8 cellular contexts compared by ENCODE assay signal in genomic region chr6:111663692-111664564, GRCh38. TPM values are rescaled to one million over a fixed set of nuclear protein-coding genes. Genes with fewer than 3 reads are reported as not detected.
DNase-seq lines count a peak whose midpoint lies in the region; TF ChIP-seq lines count a peak whose summit lies in the region.

No MANE protein-coding gene starts in this region.

- H4K20me1 ChIP-seq in PC-9 (ENCODE audit: insufficient read depth): no peaks in the 10 kb centered on the region

- POLR2A ChIA-PET in PC-9 (lab: Charles Lee; ENCODE audit: unreplicated experiment): no interaction called here

- no peak overlapping the region for H3K4me2 ChIP-seq in PC-9

- no peak overlapping the region for H3K4me3 ChIP-seq in transverse colon
- H3K4me3 ChIP-seq in PC-9: no peak overlapping the region

- H3K27ac ChIP-seq in transverse colon: peak overlapping the region; percentile 69 to 87 (median 76)
- no peak overlapping the region for H3K27ac ChIP-seq in PC-9

- H3F3A ChIP-seq in PC-9 (ENCODE audit: insufficient read depth, low read depth): no peaks in the 10 kb centered on the region

- in situ Hi-C loops in transverse colon (cut with MboI; ENCODE audit: low pct_ligation_motif_present in 1 of 4, low pct_unique_long_range_greater_than_20kb in 1 of 4, low sequenced_read_pairs in 3 of 4): no loop called here

- BruUV-seq in PC-9 (replicated peaks; lab: Mats Ljungman, UMichigan): no TSS peak

- TF ChIP-seq POLR2A in transverse colon (IDR thresholded peaks at IDR 0.05): no peak

- H3K9me3 ChIP-seq in transverse colon (no peaks in the 10 kb centered on the region), PC-9 (ENCODE audit: insufficient read depth, low read depth) (no peaks in the 10 kb centered on the region)

- TF ChIP-seq EP300 in transverse colon (IDR thresholded peaks at IDR 0.05; ENCODE audit: low read depth): no peak

- peaks cover 58% of the 10 kb centered on the region for H3K36me3 Mint-ChIP-seq in activated CD4-positive, alpha-beta T cell treated with anti-CD3 and anti-CD28 coated beads, Interleukin-2, amount 10 ng/mL, durations not matched to agents 24 days and 14 days (ENCODE audit: low read depth)
- peaks cover 18% of the 10 kb centered on the region for H3K36me3 Mint-ChIP-seq in mesothelial cell of epicardium

- CTCF ChIA-PET in PC-9 (lab: Charles Lee): no interaction called here

- DNase-seq in activated CD4-positive, alpha-beta T cell treated with anti-CD3 and anti-CD28 coated beads, Interleukin-2, amount 10 ng/mL, durations not matched to agents 24 days and 14 days: no peak
- DNase-seq in activated CD4-positive, alpha-beta T cell treated with anti-CD3 and anti-CD28 coated beads, Interleukin-2, amount 50 U/mL, for 48 hours: no peak
- DNase-seq in dermis microvascular lymphatic vessel endothelial cell (ENCODE audit: low read depth in 2 of 2) (peak; percentile 51 to 85), mesothelial cell of epicardium (ENCODE audit: low spot score in 2 of 2, unreplicated experiment in 2 of 2) (peak; percentile 33 to 57), transverse colon (no peak), PC-9 (no peak), activated gamma-delta T cell (lab: John Stamatoyannopoulos, UW) (no peak), GM19240 (ENCODE audit: insufficient read length, low spot score) (no peak)

- H3K9me2 ChIP-seq in PC-9 (ENCODE audit: insufficient read depth): no peaks in the 10 kb centered on the region

- H3K36me3 ChIP-seq in transverse colon (no peaks in the 10 kb centered on the region), PC-9 (ENCODE audit: low read depth) (no peaks in the 10 kb centered on the region)

- H3K9me3 Mint-ChIP-seq in activated CD4-positive, alpha-beta T cell treated with anti-CD3 and anti-CD28 coated beads, Interleukin-2, amount 10 ng/mL, durations not matched to agents 24 days and 14 days: no peaks in the 10 kb centered on the region
- no peaks in the 10 kb centered on the region for H3K9me3 Mint-ChIP-seq in mesothelial cell of epicardium

- peaks cover 19 to 62% (median 46%) of the 10 kb centered on the region in 4 donors for H3K4me1 ChIP-seq in transverse colon
- H3K4me1 ChIP-seq in PC-9 (replicated peaks; ENCODE audit: insufficient read depth): no peaks in the 10 kb centered on the region

- H3K27me3 ChIP-seq in transverse colon (no peaks in the 10 kb centered on the region), PC-9 (ENCODE audit: insufficient read depth, low read depth) (no peaks in the 10 kb centered on the region)

- TF ChIP-seq CTCF in mesothelial cell of epicardium (IDR thresholded peaks at IDR 0.05; ENCODE audit: unreplicated experiment) (no peak), transverse colon (IDR thresholded peaks at IDR 0.05) (no peak), PC-9 (conservative IDR thresholded peaks at IDR 0.05) (no peak)

- no peaks in the 10 kb centered on the region for H3K27me3 Mint-ChIP-seq in activated CD4-positive, alpha-beta T cell treated with anti-CD3 and anti-CD28 coated beads, Interleukin-2, amount 10 ng/mL, durations not matched to agents 24 days and 14 days
- no peaks in the 10 kb centered on the region for H3K27me3 Mint-ChIP-seq in mesothelial cell of epicardium (ENCODE audit: low read depth)

- H2AFZ ChIP-seq in PC-9: no peak overlapping the region

- 65 to 79% methylated on average over 6 to 15 of the region's 15 CpGs for WGBS in transverse colon (ENCODE audit: low coverage in 1 of 2), 2 donors

- no peak overlapping the region for H3K4me3 Mint-ChIP-seq in activated CD4-positive, alpha-beta T cell treated with anti-CD3 and anti-CD28 coated beads, Interleukin-2, amount 10 ng/mL, durations not matched to agents 24 days and 14 days
- H3K4me3 Mint-ChIP-seq in mesothelial cell of epicardium: peak overlapping the region; percentile 37

- no peaks in the 10 kb centered on the region for H3K79me2 ChIP-seq in PC-9 (ENCODE audit: low read depth)

- peak overlapping the region; percentile 8 for H3K27ac Mint-ChIP-seq in activated CD4-positive, alpha-beta T cell treated with anti-CD3 and anti-CD28 coated beads, Interleukin-2, amount 10 ng/mL, durations not matched to agents 24 days and 14 days
- H3K27ac Mint-ChIP-seq in mesothelial cell of epicardium: peak overlapping the region; percentile 92

- intact Hi-C loops in activated CD4-positive, alpha-beta T cell treated with anti-CD3 and anti-CD28 coated beads, Interleukin-2, amount 10 ng/mL, durations not matched to agents 24 days and 14 days (cut with micrococcal nuclease): no loop called here
- intact Hi-C loops in transverse colon (cut with DNase I; ENCODE audit: low total_unique reads): loop anchor here (2.0 kb wide), 1 partner anchor 27 kb away; no protein-coding TSS in a partner anchor
- intact Hi-C loops in PC-9 (cut with micrococcal nuclease; ENCODE audit: unreplicated experiment): no loop called here

- peaks cover 5% of the 10 kb centered on the region for H3K4me1 Mint-ChIP-seq in activated CD4-positive, alpha-beta T cell treated with anti-CD3 and anti-CD28 coated beads, Interleukin-2, amount 10 ng/mL, durations not matched to agents 24 days and 14 days
- H3K4me1 Mint-ChIP-seq in mesothelial cell of epicardium: peaks cover 43% of the 10 kb centered on the region

RNA-seq across cellular contexts. Expression of gene TRAF3IP2, which starts 58.2 kb away (rescaled TPM):
- total RNA-seq in activated CD4-positive, alpha-beta T cell treated with anti-CD3 and anti-CD28 coated beads, Interleukin-2, amount 10 ng/mL, durations not matched to agents 24 days and 14 days: 17.7 and 19.8 TPM in 2 replicates
- 5.9 and 6.8 TPM in 2 replicates for total RNA-seq in dermis microvascular lymphatic vessel endothelial cell
- total RNA-seq in mesothelial cell of epicardium: 29.9 to 32.0 TPM (median 30.5 TPM) in 3 replicates
- total RNA-seq in transverse colon: 10 to 100 TPM; 33.0 to 57.8 (median 54.5) TPM
- total RNA-seq in PC-9 (2021): 28.0 and 37.6 TPM in 2 replicates

Comparison
In these comparisons a context has a peak if more than half of its experiments do, and no peak if none do; other contexts are left out.
1. DNase-seq: peak in dermis microvascular lymphatic vessel endothelial cell (2 of 2) and mesothelial cell of epicardium (2 of 2); none in activated CD4-positive, alpha-beta T cell treated with anti-CD3 and anti-CD28 coated beads, Interleukin-2, amount 10 ng/mL, durations not matched to agents 24 days and 14 days (single experiment), activated CD4-positive, alpha-beta T cell treated with anti-CD3 and anti-CD28 coated beads, Interleukin-2, amount 50 U/mL, for 48 hours (0 of 2), transverse colon (single experiment), PC-9 (0 of 2), activated gamma-delta T cell (single experiment) and GM19240 (single experiment).